1 cellular context compared by ENCODE assay signal in the genomic region with DNA sequence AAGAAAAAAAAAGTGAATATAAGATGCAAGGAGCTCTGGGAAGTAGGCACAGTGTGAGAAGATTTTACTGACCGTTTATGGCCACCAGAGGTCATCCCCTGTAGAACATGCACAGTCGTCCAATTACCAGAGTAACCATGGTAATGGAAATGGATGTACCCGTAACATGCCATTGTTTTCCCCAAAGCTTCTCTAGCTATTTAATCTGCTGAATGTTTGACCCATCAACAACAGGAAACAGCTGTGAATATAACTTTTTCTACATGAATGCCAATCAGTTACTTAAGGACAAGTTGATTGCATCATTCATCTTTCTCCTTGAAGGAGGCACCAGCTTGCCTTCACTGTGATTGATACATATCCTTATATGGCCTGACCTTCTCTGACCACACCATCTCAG.
TF ChIP-seq lines count a peak whose summit lies in the region.

No MANE protein-coding gene starts in this region.

TF ChIP-seq in K562, 482 proteins besides CTCF, POLR2A, EP300 and RAD21 (continued from another document):
- TF ChIP-seq, protein P1, sequence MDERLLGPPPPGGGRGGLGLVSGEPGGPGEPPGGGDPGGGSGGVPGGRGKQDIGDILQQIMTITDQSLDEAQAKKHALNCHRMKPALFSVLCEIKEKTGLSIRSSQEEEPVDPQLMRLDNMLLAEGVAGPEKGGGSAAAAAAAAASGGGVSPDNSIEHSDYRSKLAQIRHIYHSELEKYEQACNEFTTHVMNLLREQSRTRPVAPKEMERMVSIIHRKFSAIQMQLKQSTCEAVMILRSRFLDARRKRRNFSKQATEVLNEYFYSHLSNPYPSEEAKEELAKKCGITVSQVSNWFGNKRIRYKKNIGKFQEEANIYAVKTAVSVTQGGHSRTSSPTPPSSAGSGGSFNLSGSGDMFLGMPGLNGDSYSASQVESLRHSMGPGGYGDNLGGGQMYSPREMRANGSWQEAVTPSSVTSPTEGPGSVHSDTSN (CRISPR knock-in tag; IDR thresholded peaks at IDR 0.05; ENCODE audit: low read depth) = no peak
- TF ChIP-seq, protein P1 (tag; conservative IDR thresholded peaks at IDR 0.05; ENCODE audit: low read depth) = peak; percentile 63
- TF ChIP-seq FOXJ2 (tag; IDR thresholded peaks at IDR 0.05) (peak; percentile 51; the same call in 1 of the 2 replicates), JUNB (CRISPR knock-in tag; conservative IDR thresholded peaks at IDR 0.05) (no peak), RFX1 (IDR thresholded peaks at IDR 0.05) (peak; percentile 65)
- TF ChIP-seq, protein P2, sequence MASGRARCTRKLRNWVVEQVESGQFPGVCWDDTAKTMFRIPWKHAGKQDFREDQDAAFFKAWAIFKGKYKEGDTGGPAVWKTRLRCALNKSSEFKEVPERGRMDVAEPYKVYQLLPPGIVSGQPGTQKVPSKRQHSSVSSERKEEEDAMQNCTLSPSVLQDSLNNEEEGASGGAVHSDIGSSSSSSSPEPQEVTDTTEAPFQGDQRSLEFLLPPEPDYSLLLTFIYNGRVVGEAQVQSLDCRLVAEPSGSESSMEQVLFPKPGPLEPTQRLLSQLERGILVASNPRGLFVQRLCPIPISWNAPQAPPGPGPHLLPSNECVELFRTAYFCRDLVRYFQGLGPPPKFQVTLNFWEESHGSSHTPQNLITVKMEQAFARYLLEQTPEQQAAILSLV (tag; IDR thresholded peaks at IDR 0.05) = peak; percentile 76
